7 cellular contexts compared by ENCODE assay signal in genomic region chr6:74594350-74594749, GRCh38.
A peak's percentile ranks its signal among the peaks of the same experiment; 100 is the strongest.
DNase-seq lines count a peak whose midpoint lies in the region; ATAC-seq, FAIRE-seq and TF ChIP-seq lines count a peak whose summit lies in the region.
"Not testable (repeated sequence)": the region's sequence is repeated elsewhere in the genome, so short reads cannot be mapped to it uniquely, and the experiment has no call there.

No MANE protein-coding gene starts in this region.

- H3K4me3 ChIP-seq in HEK293 (ENCODE audit: low read depth, low read length); K562; endodermal cell (ENCODE audit: low read length); smooth muscle cell: not testable (repeated sequence)

- not testable (repeated sequence) for H3K9ac ChIP-seq in K562 (ENCODE audit: insufficient read depth in 1 of 2, low read depth in 2 of 2, low read length in 2 of 2); endodermal cell (ENCODE audit: extremely low read depth, low read length, poor library complexity, severe bottlenecking); smooth muscle cell (ENCODE audit: low read depth)

- TF ChIP-seq RAD21 in K562 (CRISPR knock-in tag; conservative IDR thresholded peaks at IDR 0.05 in 1 of 2, IDR thresholded peaks at IDR 0.05 in 1 of 2), result not testable (repeated sequence)

- not testable (repeated sequence) for H3K9me3 ChIP-seq in HEK293 (ENCODE audit: control insufficient read depth, insufficient read depth, low read depth, low read length); K562 (replicated peaks; ENCODE audit: control insufficient read depth, insufficient read depth, low read depth, low read length); endodermal cell (ENCODE audit: control insufficient read depth, low read length); smooth muscle cell (replicated peaks; ENCODE audit: low read depth)

- not testable (repeated sequence) for H3K36me3 ChIP-seq in HEK293 (ENCODE audit: control insufficient read depth in 2 of 2, insufficient read depth in 1 of 2, low read length in 2 of 2); K562 (ENCODE audit: control insufficient read depth, insufficient read depth, low read length); endodermal cell (ENCODE audit: control insufficient read depth, insufficient read depth, low read length); smooth muscle cell (ENCODE audit: low read depth)

- CTCF ChIA-PET in HEK293 (lab: Yijun Ruan, JAX), result interaction anchor here (0.6 to 1.1 kb wide), 5 partner anchors 14 to 638 kb away, joined by 3 to 5 read pairs (median 4); no protein-coding TSS in a partner anchor
- CTCF ChIA-PET in K562 (lab: Yijun Ruan, JAX; ENCODE audit: low intra/inter-chr PET ratio), result not testable (repeated sequence)

- BruUV-seq in K562 (replicated peaks; lab: Mats Ljungman, UMichigan), result not testable (repeated sequence)

- DNase-seq in GM13976 (ENCODE audit: low spot score); RCC 7860 (ENCODE audit: low spot score); K562 (ENCODE audit: extremely low read depth in 1 of 4, low spot score in 3 of 4); endodermal cell; left lobe of liver (ENCODE audit: low spot score); smooth muscle cell (lab: John Stamatoyannopoulos, UW; ENCODE audit: unreplicated experiment): not testable (repeated sequence)

- H2AFZ ChIP-seq in K562 (ENCODE audit: low read depth, low read length); smooth muscle cell (ENCODE audit: low read depth): not testable (repeated sequence)

- FAIRE-seq in RCC 7860 (lab: Jason Lieb, UNC) (peak; percentile 14), K562 (lab: Jason Lieb, UNC) (peak; percentile 82)

- not testable (repeated sequence) for H3F3A ChIP-seq in smooth muscle cell (ENCODE audit: low read depth)

- WGBS in K562 (ENCODE audit: insufficient coverage, low coverage, missing lambda C conversion rate), result 13% methylated on average over 1 of the region's 4 CpGs
- no CpG with 5 or more reads among the region's 4 CpGs for WGBS in endodermal cell (ENCODE audit: insufficient coverage in 1 of 2, insufficient read length in 1 of 2), 2 experiments
- 9% methylated on average over 4 of the region's 4 CpGs for WGBS in smooth muscle cell (ENCODE audit: low lambda C conversion rate)

- not testable (repeated sequence) for H3K27me3 ChIP-seq in K562 (ENCODE audit: control insufficient read depth in 2 of 2, insufficient read depth in 2 of 2, low read length in 2 of 2); endodermal cell (ENCODE audit: control insufficient read depth, insufficient read depth, low read length, poor library complexity, severe bottlenecking); smooth muscle cell (ENCODE audit: low read depth)

- not testable (repeated sequence) for H3K4me1 Mint-ChIP-seq in endodermal cell

- H3K27ac ChIP-seq in HEK293 (ENCODE audit: extremely low read depth, low read depth, low read length); K562 (ENCODE audit: extremely low read depth, low read depth, low read length); endodermal cell (ENCODE audit: low read depth, low read length); smooth muscle cell (ENCODE audit: low read depth): not testable (repeated sequence)

- not testable (repeated sequence) for H3K27me3 Mint-ChIP-seq in endodermal cell (ENCODE audit: insufficient read depth)

- not testable (repeated sequence) for TF ChIP-seq POLR2A in K562 (conservative IDR thresholded peaks at IDR 0.05)

- H3K9me1 ChIP-seq in K562 (ENCODE audit: control insufficient read depth, insufficient read depth, low read length), result not testable (repeated sequence)

- H3K9me3 Mint-ChIP-seq in endodermal cell, result not testable (repeated sequence)

- ATAC-seq in K562 (peak; percentile 53; the same call in 2 of the 3 replicates), left lobe of liver (peak; percentile 44)

- not testable (repeated sequence) for H4K20me1 ChIP-seq in K562 (replicated peaks; ENCODE audit: control insufficient read depth, insufficient read depth, low read length); smooth muscle cell (ENCODE audit: low read depth)

- H3K27ac Mint-ChIP-seq in endodermal cell, result not testable (repeated sequence)

- not testable (repeated sequence) for H3K4me3 Mint-ChIP-seq in endodermal cell

- POLR2A ChIA-PET in HEK293 (lab: Yijun Ruan, JAX); K562 (lab: Yijun Ruan, JAX): not testable (repeated sequence)

- H3K79me2 ChIP-seq in K562 (ENCODE audit: control insufficient read depth, insufficient read depth, low read length); smooth muscle cell (ENCODE audit: low read depth): not testable (repeated sequence)

- not testable (repeated sequence) for H3K36me3 Mint-ChIP-seq in endodermal cell (ENCODE audit: low read depth)

- TF ChIP-seq EP300 in K562 (IDR thresholded peaks at IDR 0.05; ENCODE audit: low read length), result not testable (repeated sequence)

- not testable (repeated sequence) for H3K4me2 ChIP-seq in K562 (ENCODE audit: insufficient read depth, low read length); smooth muscle cell

- TF ChIP-seq CTCF in GM13976 (IDR thresholded peaks at IDR 0.05; ENCODE audit: borderline replicate concordance, control extremely low read depth, extremely low read depth, insufficient read depth, missing control alignments), result peak; percentile 5
- not testable (repeated sequence) for TF ChIP-seq CTCF in HEK293 (tag by site-specific recombination; IDR thresholded peaks at IDR 0.05); K562 (IDR thresholded peaks at IDR 0.05 in 2 of 3, conservative IDR thresholded peaks at IDR 0.05 in 1 of 3; ENCODE audit: insufficient read depth in 2 of 3, low read depth in 1 of 3, low read length in 3 of 3)
- peak; percentile 70 for TF ChIP-seq CTCF in endodermal cell (conservative IDR thresholded peaks at IDR 0.05)
- peak; percentile 44 for TF ChIP-seq CTCF in smooth muscle cell (IDR thresholded peaks at IDR 0.05; ENCODE audit: borderline replicate concordance, insufficient read depth, poor library complexity, severe bottlenecking)

- not testable (repeated sequence) for H3K4me1 ChIP-seq in HEK293 (ENCODE audit: control insufficient read depth, insufficient read depth, low read length); K562 (replicated peaks in 1 of 2; ENCODE audit: control insufficient read depth in 2 of 2, insufficient read depth in 2 of 2, low read length in 2 of 2); endodermal cell (ENCODE audit: control insufficient read depth, insufficient read depth, low read length); smooth muscle cell (ENCODE audit: low read depth)

- intact Hi-C loops in K562 (cut with micrococcal nuclease), result not testable (repeated sequence)

- in situ Hi-C loops in GM13976 (cut with MboI; ENCODE audit: low sequenced_read_pairs, unreplicated experiment), result loop anchor here (25.0 kb wide), 1 partner anchor 618 kb away; the partner anchor contains the start of gene COL12A1
- in situ Hi-C loops in K562 (cut with MboI), result not testable (repeated sequence)

TF ChIP-seq in HEK293, 187 proteins besides CTCF, POLR2A, EP300 and RAD21:
- TF ChIP-seq ZNF654 (tag by site-specific recombination; IDR thresholded peaks at IDR 0.05; ENCODE audit: low read depth), result peak; percentile 13
TF ChIP-seq in HEK293: peak in this region for 1; not testable (repeated sequence) for 186.
